ENCODE assay signal across 25 cellular contexts in genomic region chr16:27272076-27272475, GRCh38. TPM values are rescaled to one million over a fixed set of nuclear protein-coding genes. Genes with fewer than 3 reads are reported as not detected.
DNase-seq lines count a peak whose midpoint lies in the region; ATAC-seq and TF ChIP-seq lines count a peak whose summit lies in the region.
"Had no signal": no experiment of that assay in that cellular context is flagged by ENCODE, and none has a peak within 500 bp of the region (broad histone marks: within the 10 kb centered on the region; RNA-seq: fewer than 3 reads in every experiment).

No MANE protein-coding gene starts in this region.

- H3K36me3 ChIP-seq in body of pancreas (replicated peaks in 1 of 2; ENCODE audit: insufficient read depth in 1 of 2, low read depth in 2 of 2), result no peaks in the 10 kb centered on the region
- H3K36me3 ChIP-seq: uterus had no signal

- no peaks in the 10 kb centered on the region for H3K9me3 ChIP-seq in body of pancreas
- H3K9me3 ChIP-seq: uterus had no signal

- no peaks in the 10 kb centered on the region for H3K27me3 ChIP-seq in body of pancreas
- H3K27me3 ChIP-seq: foreskin keratinocyte, hepatocyte, uterus had no signal

- CTCF ChIA-PET in activated CD8-positive, alpha-beta memory T cell treated with anti-CD3 and anti-CD28 coated beads, Interleukin-2, amount 10 ng/mL, durations not matched to agents 7 days and 5 days (lab: Charles Lee), result interaction anchor here (5.3 kb wide), 1 partner anchor 38 kb away, joined by 33 read pairs; no protein-coding TSS in a partner anchor
- CTCF ChIA-PET in Calu3 (lab: Charles Lee), result interaction anchor here (0.5 to 0.7 kb wide), 3 partner anchors 11 to 61 kb away, joined by 3 to 4 read pairs (median 4); no protein-coding TSS in a partner anchor

- H3K27ac ChIP-seq in body of pancreas, result no peak overlapping the region
- H3K27ac ChIP-seq: C4-2B, foreskin keratinocyte, uterus had no signal

- peak; percentile 11 for DNase-seq in activated CD8-positive, alpha-beta memory T cell treated with anti-CD3 and anti-CD28 coated beads, Interleukin-2, amount 10 ng/mL, durations not matched to agents 7 days and 5 days
- no peak for DNase-seq in activated CD8-positive, alpha-beta memory T cell treated with anti-CD3 and anti-CD28 coated beads, Interleukin-2, amount 50 U/mL, for 4 hours
- DNase-seq in Calu3 (no peak), neural crest cell (ENCODE audit: low read depth, low spot score) (no peak), left colon (no peak), body of pancreas (no peak)
- DNase-seq in activated T-helper 1 cell treated with anti-CD3 and anti-CD28 coated beads, Interleukin-12 subunit alpha, Interleukin-12 subunit beta, Interleukin-2, Interleukin-4 antibody, amounts not matched to agents 30 ng/mL and 10 ng/mL and 1 ng/mL, durations not matched to agents 14 hours and 24 hours and 36 hours (ENCODE audit: low spot score), result no peak
- DNase-seq: activated CD4-positive, alpha-beta T cell treated with anti-CD3 and anti-CD28 coated beads, Interleukin-2, amount 50 U/mL, for 4 hours; activated gamma-delta T cell treated with Interleukin-2 at 50 U/mL for 16 hours; DMS53; foreskin keratinocyte; islet precursor cell; Kasumi-1; NCI-H1048; NCI-H2081; NCI-H510A; RPMI8226; stimulated activated CD4-positive, alpha-beta T cell treated with anti-CD3 and anti-CD28 coated beads, Interleukin-1b, Interleukin-23, amount 100 ng/mL, for 48 hours; uterus had no signal

- peaks cover 18% of the 10 kb centered on the region for H3K36me3 Mint-ChIP-seq in activated CD8-positive, alpha-beta memory T cell treated with anti-CD3 and anti-CD28 coated beads, Interleukin-2, amount 10 ng/mL, durations not matched to agents 7 days and 5 days
- H3K36me3 Mint-ChIP-seq in Calu3 (ENCODE audit: insufficient read depth, unreplicated experiment) (peaks cover 28% of the 10 kb centered on the region), neural crest cell (ENCODE audit: low read depth) (no peaks in the 10 kb centered on the region)
- peaks cover 23% of the 10 kb centered on the region for H3K36me3 Mint-ChIP-seq in activated T-helper 1 cell treated with anti-CD3 and anti-CD28 coated beads, Interleukin-12 subunit alpha, Interleukin-12 subunit beta, Interleukin-2, Interleukin-4 antibody, amounts not matched to agents 30 ng/mL and 10 ng/mL and 1 ng/mL, durations not matched to agents 14 hours and 24 hours and 36 hours (ENCODE audit: low read depth)

- no peak overlapping the region for H3K4me3 ChIP-seq in body of pancreas
- H3K4me3 ChIP-seq: hepatocyte, lung, uterus had no signal

- H3K9me3 Mint-ChIP-seq in activated CD8-positive, alpha-beta memory T cell treated with anti-CD3 and anti-CD28 coated beads, Interleukin-2, amount 10 ng/mL, durations not matched to agents 7 days and 5 days (ENCODE audit: low read depth), result no peaks in the 10 kb centered on the region
- peaks cover 2% of the 10 kb centered on the region for H3K9me3 Mint-ChIP-seq in Calu3 (ENCODE audit: low read depth, unreplicated experiment)
- peaks cover 4% of the 10 kb centered on the region for H3K9me3 Mint-ChIP-seq in activated T-helper 1 cell treated with anti-CD3 and anti-CD28 coated beads, Interleukin-12 subunit alpha, Interleukin-12 subunit beta, Interleukin-2, Interleukin-4 antibody, amounts not matched to agents 30 ng/mL and 10 ng/mL and 1 ng/mL, durations not matched to agents 14 hours and 24 hours and 36 hours
- H3K9me3 Mint-ChIP-seq in neural crest cell, result no peaks in the 10 kb centered on the region

- H3K4me1 Mint-ChIP-seq in activated CD8-positive, alpha-beta memory T cell treated with anti-CD3 and anti-CD28 coated beads, Interleukin-2, amount 10 ng/mL, durations not matched to agents 7 days and 5 days, result peaks cover 70% of the 10 kb centered on the region
- H3K4me1 Mint-ChIP-seq in Calu3 (ENCODE audit: low read depth, unreplicated experiment) (peaks cover 39% of the 10 kb centered on the region), neural crest cell (peaks cover 3% of the 10 kb centered on the region)
- peaks cover 79% of the 10 kb centered on the region for H3K4me1 Mint-ChIP-seq in activated T-helper 1 cell treated with anti-CD3 and anti-CD28 coated beads, Interleukin-12 subunit alpha, Interleukin-12 subunit beta, Interleukin-2, Interleukin-4 antibody, amounts not matched to agents 30 ng/mL and 10 ng/mL and 1 ng/mL, durations not matched to agents 14 hours and 24 hours and 36 hours (ENCODE audit: low read depth)

- no peak for ATAC-seq in activated CD8-positive, alpha-beta memory T cell treated with anti-CD3 and anti-CD28 coated beads, Interleukin-2, amount 10 ng/mL, durations not matched to agents 7 days and 5 days
- ATAC-seq in HG03565 (IDR thresholded peaks at IDR 0.05; ENCODE audit: unreplicated experiment), result no peak
- no peak for ATAC-seq in left colon
- no peak for ATAC-seq in body of pancreas
- ATAC-seq: foreskin keratinocyte, SK-N-SH treated with all-trans-retinoic acid at 6 μM for 48 hours had no signal

- peak overlapping the region; percentile 54 for H3K27ac Mint-ChIP-seq in activated CD8-positive, alpha-beta memory T cell treated with anti-CD3 and anti-CD28 coated beads, Interleukin-2, amount 10 ng/mL, durations not matched to agents 7 days and 5 days
- H3K27ac Mint-ChIP-seq in Calu3 (ENCODE audit: unreplicated experiment) (peak overlapping the region; percentile 11), neural crest cell (ENCODE audit: unreplicated experiment) (peak overlapping the region; percentile 12)
- peak overlapping the region; percentile 91 for H3K27ac Mint-ChIP-seq in activated T-helper 1 cell treated with anti-CD3 and anti-CD28 coated beads, Interleukin-12 subunit alpha, Interleukin-12 subunit beta, Interleukin-2, Interleukin-4 antibody, amounts not matched to agents 30 ng/mL and 10 ng/mL and 1 ng/mL, durations not matched to agents 14 hours and 24 hours and 36 hours
- H3K27ac Mint-ChIP-seq: brain had no signal

- H3K27me3 Mint-ChIP-seq in activated CD8-positive, alpha-beta memory T cell treated with anti-CD3 and anti-CD28 coated beads, Interleukin-2, amount 10 ng/mL, durations not matched to agents 7 days and 5 days, result no peaks in the 10 kb centered on the region
- no peaks in the 10 kb centered on the region for H3K27me3 Mint-ChIP-seq in Calu3 (ENCODE audit: unreplicated experiment)
- no peaks in the 10 kb centered on the region for H3K27me3 Mint-ChIP-seq in activated T-helper 1 cell treated with anti-CD3 and anti-CD28 coated beads, Interleukin-12 subunit alpha, Interleukin-12 subunit beta, Interleukin-2, Interleukin-4 antibody, amounts not matched to agents 30 ng/mL and 10 ng/mL and 1 ng/mL, durations not matched to agents 14 hours and 24 hours and 36 hours (ENCODE audit: insufficient read depth)
- H3K27me3 Mint-ChIP-seq in neural crest cell (ENCODE audit: low read depth), result no peaks in the 10 kb centered on the region

- no peak for TF ChIP-seq POLR2A in body of pancreas (IDR thresholded peaks at IDR 0.05)

- TF ChIP-seq CTCF in Calu3 (IDR thresholded peaks at IDR 0.05; ENCODE audit: unreplicated experiment) (no peak), neural crest cell (conservative IDR thresholded peaks at IDR 0.05) (no peak), body of pancreas (IDR thresholded peaks at IDR 0.05) (no peak)

- no peak overlapping the region for H3K4me3 Mint-ChIP-seq in activated CD8-positive, alpha-beta memory T cell treated with anti-CD3 and anti-CD28 coated beads, Interleukin-2, amount 10 ng/mL, durations not matched to agents 7 days and 5 days
- H3K4me3 Mint-ChIP-seq in Calu3 (ENCODE audit: low read depth, unreplicated experiment) (no peak overlapping the region), neural crest cell (no peak overlapping the region)
- peak overlapping the region; percentile 34 for H3K4me3 Mint-ChIP-seq in activated T-helper 1 cell treated with anti-CD3 and anti-CD28 coated beads, Interleukin-12 subunit alpha, Interleukin-12 subunit beta, Interleukin-2, Interleukin-4 antibody, amounts not matched to agents 30 ng/mL and 10 ng/mL and 1 ng/mL, durations not matched to agents 14 hours and 24 hours and 36 hours
- H3K4me3 Mint-ChIP-seq: brain had no signal

- intact Hi-C loops in Calu3 (cut with micrococcal nuclease; ENCODE audit: unreplicated experiment) (no loop called here), left colon (cut with DNase I, micrococcal nuclease) (no loop called here), body of pancreas (cut with DNase I) (no loop called here)
- intact Hi-C loops in activated T-helper 1 cell treated with anti-CD3 and anti-CD28 coated beads, Interleukin-12 subunit alpha, Interleukin-12 subunit beta, Interleukin-2, Interleukin-4 antibody, amounts not matched to agents 30 ng/mL and 10 ng/mL and 1 ng/mL, durations not matched to agents 14 hours and 24 hours and 36 hours (cut with micrococcal nuclease), result no loop called here

- H3K4me1 ChIP-seq in body of pancreas, result peaks cover 23% of the 10 kb centered on the region
- H3K4me1 ChIP-seq: foreskin keratinocyte had no signal

- no TSS peak for BruUV-seq in Calu3 (replicated peaks; lab: Mats Ljungman, UMichigan)

- WGBS in body of pancreas, 2 donors, result 86 to 93% methylated on average over 4 of the region's 4 CpGs

RNA-seq across cellular contexts. Expression of gene NSMCE1, which starts 3.5 kb away (rescaled TPM):
- total RNA-seq in activated CD8-positive, alpha-beta memory T cell treated with anti-CD3 and anti-CD28 coated beads, Interleukin-2, amount 10 ng/mL, durations not matched to agents 7 days and 5 days, result 10 to 100 TPM; 75.9 to 94.0 TPM
- total RNA-seq in Calu3 (2022), result 74.9 and 83.2 TPM in 2 replicates
- 128 and 134 TPM in 2 replicates for total RNA-seq in activated T-helper 1 cell treated with anti-CD3 and anti-CD28 coated beads, Interleukin-12 subunit alpha, Interleukin-12 subunit beta, Interleukin-2, Interleukin-4 antibody, amounts not matched to agents 30 ng/mL and 10 ng/mL and 1 ng/mL, durations not matched to agents 14 hours and 24 hours and 36 hours
- total RNA-seq in neural crest cell, result 30.4 and 32.6 TPM in 2 replicates
- 10 to 100 TPM; 44.4 to 44.7 TPM for total RNA-seq in left colon
- 10 to 100 TPM; 20.1 to 29.1 TPM for total RNA-seq in body of pancreas

RNA-seq across cellular contexts. Expression of gene IL4R, which starts 41.7 kb away (rescaled TPM):
- total RNA-seq in activated CD8-positive, alpha-beta memory T cell treated with anti-CD3 and anti-CD28 coated beads, Interleukin-2, amount 10 ng/mL, durations not matched to agents 7 days and 5 days, result 100 to 1,000 TPM; 155 to 190 TPM
- total RNA-seq in Calu3 (2022) (99.0 and 108 TPM in 2 replicates), neural crest cell (11.2 and 12.8 TPM in 2 replicates), left colon (100 to 1,000 TPM; 118 to 140 TPM), body of pancreas (100 to 1,000 TPM in 1 of 2 donors, 10 to 100 TPM in 1; 29.7 to 236 TPM)
- total RNA-seq in activated T-helper 1 cell treated with anti-CD3 and anti-CD28 coated beads, Interleukin-12 subunit alpha, Interleukin-12 subunit beta, Interleukin-2, Interleukin-4 antibody, amounts not matched to agents 30 ng/mL and 10 ng/mL and 1 ng/mL, durations not matched to agents 14 hours and 24 hours and 36 hours, result 288 and 320 TPM in 2 replicates

Comparison
In these comparisons a context has a peak if more than half of its experiments do, and no peak if none do; other contexts are left out.
1. H3K27ac Mint-ChIP-seq: peak in every context shown above with its lines; median percentile 91 in activated T-helper 1 cell treated with anti-CD3 and anti-CD28 coated beads, Interleukin-12 subunit alpha, Interleukin-12 subunit beta, Interleukin-2, Interleukin-4 antibody, amounts not matched to agents 30 ng/mL and 10 ng/mL and 1 ng/mL, durations not matched to agents 14 hours and 24 hours and 36 hours; 54 in activated CD8-positive, alpha-beta memory T cell treated with anti-CD3 and anti-CD28 coated beads, Interleukin-2, amount 10 ng/mL, durations not matched to agents 7 days and 5 days; 12 in neural crest cell; 11 in Calu3.